2 cellular contexts compared by ENCODE assay signal in the genomic region with DNA sequence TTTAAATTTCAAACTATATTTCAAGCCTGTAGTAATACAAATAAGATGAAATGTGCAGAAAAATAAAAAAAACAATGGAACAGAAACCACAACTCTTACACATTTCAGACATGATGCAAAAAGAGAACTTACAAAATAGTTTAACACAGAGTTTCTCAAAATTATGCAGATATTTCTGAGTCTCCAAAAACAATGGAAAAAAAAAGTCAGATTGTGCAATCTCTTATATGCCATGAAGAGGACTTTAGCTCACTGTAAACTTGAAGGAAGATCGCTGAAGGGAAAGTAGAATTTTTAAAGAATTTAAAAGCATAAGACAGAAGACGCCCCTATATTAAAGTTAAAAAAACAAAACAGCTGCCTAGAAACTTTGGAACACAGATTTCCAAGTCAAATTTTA.
TF ChIP-seq lines count a peak whose summit lies in the region.

No MANE protein-coding gene starts in this region.

TF ChIP-seq in HepG2, 621 proteins besides CTCF, POLR2A, EP300 and RAD21:
- TF ChIP-seq ATF5 (CRISPR knock-in tag; IDR thresholded peaks at IDR 0.05; ENCODE audit: low read depth) (no peak), ZNF367 (CRISPR knock-in tag; IDR thresholded peaks at IDR 0.05; ENCODE audit: borderline replicate concordance) (no peak), CEBPB (IDR thresholded peaks at IDR 0.05; ENCODE audit: borderline replicate concordance, low read depth, low read length) (peak; percentile 62)
- TF ChIP-seq, protein P1, sequence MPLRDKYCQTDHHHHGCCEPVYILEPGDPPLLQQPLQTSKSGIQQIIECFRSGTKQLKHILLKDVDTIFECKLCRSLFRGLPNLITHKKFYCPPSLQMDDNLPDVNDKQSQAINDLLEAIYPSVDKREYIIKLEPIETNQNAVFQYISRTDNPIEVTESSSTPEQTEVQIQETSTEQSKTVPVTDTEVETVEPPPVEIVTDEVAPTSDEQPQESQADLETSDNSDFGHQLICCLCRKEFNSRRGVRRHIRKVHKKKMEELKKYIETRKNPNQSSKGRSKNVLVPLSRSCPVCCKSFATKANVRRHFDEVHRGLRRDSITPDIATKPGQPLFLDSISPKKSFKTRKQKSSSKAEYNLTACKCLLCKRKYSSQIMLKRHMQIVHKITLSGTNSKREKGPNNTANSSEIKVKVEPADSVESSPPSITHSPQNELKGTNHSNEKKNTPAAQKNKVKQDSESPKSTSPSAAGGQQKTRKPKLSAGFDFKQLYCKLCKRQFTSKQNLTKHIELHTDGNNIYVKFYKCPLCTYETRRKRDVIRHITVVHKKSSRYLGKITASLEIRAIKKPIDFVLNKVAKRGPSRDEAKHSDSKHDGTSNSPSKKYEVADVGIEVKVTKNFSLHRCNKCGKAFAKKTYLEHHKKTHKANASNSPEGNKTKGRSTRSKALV (CRISPR knock-in tag; IDR thresholded peaks at IDR 0.05): no peak
TF ChIP-seq in HepG2: peak in this region for 1.

TF ChIP-seq in K562, 482 proteins besides CTCF, POLR2A, EP300 and RAD21:
- TF ChIP-seq, protein P2, sequence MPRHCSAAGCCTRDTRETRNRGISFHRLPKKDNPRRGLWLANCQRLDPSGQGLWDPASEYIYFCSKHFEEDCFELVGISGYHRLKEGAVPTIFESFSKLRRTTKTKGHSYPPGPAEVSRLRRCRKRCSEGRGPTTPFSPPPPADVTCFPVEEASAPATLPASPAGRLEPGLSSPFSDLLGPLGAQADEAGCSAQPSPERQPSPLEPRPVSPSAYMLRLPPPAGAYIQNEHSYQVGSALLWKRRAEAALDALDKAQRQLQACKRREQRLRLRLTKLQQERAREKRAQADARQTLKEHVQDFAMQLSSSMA (CRISPR knock-in tag; IDR thresholded peaks at IDR 0.05): no peak
- TF ChIP-seq CEBPB (tag; IDR thresholded peaks at IDR 0.05) (peak; percentile 68), NR2F6 (CRISPR knock-in tag; IDR thresholded peaks at IDR 0.05) (no peak), ZNF224 (CRISPR knock-in tag; IDR thresholded peaks at IDR 0.05) (no peak), CEBPG (CRISPR knock-in tag; IDR thresholded peaks at IDR 0.05) (no peak), CEBPG (tag; conservative IDR thresholded peaks at IDR 0.05 in 1 of 2, IDR thresholded peaks at IDR 0.05 in 1 of 2) (peak; percentile 30 to 72; a peak in 2 of 4 replicates)
- TF ChIP-seq, protein P3, sequence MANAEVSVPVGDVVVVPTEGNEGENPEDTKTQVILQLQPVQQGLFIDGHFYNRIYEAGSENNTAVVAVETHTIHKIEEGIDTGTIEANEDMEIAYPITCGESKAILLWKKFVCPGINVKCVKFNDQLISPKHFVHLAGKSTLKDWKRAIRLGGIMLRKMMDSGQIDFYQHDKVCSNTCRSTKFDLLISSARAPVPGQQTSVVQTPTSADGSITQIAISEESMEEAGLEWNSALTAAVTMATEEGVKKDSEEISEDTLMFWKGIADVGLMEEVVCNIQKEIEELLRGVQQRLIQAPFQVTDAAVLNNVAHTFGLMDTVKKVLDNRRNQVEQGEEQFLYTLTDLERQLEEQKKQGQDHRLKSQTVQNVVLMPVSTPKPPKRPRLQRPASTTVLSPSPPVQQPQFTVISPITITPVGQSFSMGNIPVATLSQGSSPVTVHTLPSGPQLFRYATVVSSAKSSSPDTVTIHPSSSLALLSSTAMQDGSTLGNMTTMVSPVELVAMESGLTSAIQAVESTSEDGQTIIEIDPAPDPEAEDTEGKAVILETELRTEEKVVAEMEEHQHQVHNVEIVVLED (CRISPR knock-in tag; IDR thresholded peaks at IDR 0.05): no peak
- TF ChIP-seq, protein P4, sequence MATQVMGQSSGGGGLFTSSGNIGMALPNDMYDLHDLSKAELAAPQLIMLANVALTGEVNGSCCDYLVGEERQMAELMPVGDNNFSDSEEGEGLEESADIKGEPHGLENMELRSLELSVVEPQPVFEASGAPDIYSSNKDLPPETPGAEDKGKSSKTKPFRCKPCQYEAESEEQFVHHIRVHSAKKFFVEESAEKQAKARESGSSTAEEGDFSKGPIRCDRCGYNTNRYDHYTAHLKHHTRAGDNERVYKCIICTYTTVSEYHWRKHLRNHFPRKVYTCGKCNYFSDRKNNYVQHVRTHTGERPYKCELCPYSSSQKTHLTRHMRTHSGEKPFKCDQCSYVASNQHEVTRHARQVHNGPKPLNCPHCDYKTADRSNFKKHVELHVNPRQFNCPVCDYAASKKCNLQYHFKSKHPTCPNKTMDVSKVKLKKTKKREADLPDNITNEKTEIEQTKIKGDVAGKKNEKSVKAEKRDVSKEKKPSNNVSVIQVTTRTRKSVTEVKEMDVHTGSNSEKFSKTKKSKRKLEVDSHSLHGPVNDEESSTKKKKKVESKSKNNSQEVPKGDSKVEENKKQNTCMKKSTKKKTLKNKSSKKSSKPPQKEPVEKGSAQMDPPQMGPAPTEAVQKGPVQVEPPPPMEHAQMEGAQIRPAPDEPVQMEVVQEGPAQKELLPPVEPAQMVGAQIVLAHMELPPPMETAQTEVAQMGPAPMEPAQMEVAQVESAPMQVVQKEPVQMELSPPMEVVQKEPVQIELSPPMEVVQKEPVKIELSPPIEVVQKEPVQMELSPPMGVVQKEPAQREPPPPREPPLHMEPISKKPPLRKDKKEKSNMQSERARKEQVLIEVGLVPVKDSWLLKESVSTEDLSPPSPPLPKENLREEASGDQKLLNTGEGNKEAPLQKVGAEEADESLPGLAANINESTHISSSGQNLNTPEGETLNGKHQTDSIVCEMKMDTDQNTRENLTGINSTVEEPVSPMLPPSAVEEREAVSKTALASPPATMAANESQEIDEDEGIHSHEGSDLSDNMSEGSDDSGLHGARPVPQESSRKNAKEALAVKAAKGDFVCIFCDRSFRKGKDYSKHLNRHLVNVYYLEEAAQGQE (CRISPR knock-in tag; IDR thresholded peaks at IDR 0.05; ENCODE audit: low read depth): no peak
TF ChIP-seq in K562: peak in this region for 2.
